8 cellular contexts compared by ENCODE assay signal in the genomic region with DNA sequence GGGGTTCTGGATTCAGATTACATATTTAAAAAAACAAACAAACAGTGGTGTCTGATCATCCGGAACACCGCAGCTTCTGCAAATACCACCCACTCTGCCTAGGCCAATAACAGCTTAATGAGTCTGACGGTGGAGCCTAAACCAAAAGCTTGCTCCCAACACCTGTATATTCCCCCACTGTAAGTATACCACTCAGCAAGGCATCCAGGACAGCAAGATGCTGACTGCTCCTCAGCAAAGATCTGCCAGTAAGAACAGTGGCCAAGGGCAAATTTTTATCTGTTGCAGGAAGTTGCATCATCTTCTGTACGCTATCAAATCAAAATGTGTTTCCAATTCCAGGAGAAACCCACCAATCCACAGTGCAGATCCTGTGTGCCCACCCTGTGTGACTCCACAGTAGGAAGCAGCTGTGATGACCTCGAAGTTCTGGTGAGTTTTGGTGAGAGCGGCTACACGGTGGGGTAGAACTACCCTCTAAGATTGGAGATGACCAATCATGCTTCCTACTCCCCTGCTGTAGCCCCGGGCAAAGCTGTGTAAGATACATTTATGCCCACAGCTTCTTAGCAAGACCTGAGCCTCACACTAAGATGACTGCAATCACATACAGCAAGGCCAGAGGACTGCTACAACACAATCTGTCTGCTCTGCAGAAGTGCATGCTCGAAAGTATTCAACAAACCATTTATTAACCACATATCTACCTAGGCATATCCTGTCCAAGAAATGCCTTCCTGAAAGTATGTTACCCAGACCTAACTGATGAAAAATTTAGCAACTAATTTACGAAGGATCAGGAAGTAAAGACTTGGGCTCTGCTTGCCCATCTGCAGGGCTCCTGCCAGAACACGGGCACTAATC. TPM values are rescaled to one million over a fixed set of nuclear protein-coding genes. Genes with fewer than 3 reads are reported as not detected.
DNase-seq lines count a peak whose midpoint lies in the region; ATAC-seq lines count a peak whose summit lies in the region.

No MANE protein-coding gene starts in this region.

- in situ Hi-C loops in Caki2 (cut with HindIII; ENCODE audit: low pct_unique_long_range_greater_than_20kb, low sequenced_read_pairs): no loop called here

- peak overlapping the region; percentile 48 for H3K4me3 Mint-ChIP-seq in central memory CD8-positive, alpha-beta T cell
- H3K4me3 Mint-ChIP-seq in T-helper 17 cell: no peak overlapping the region

- H3K27me3 Mint-ChIP-seq in central memory CD8-positive, alpha-beta T cell: no peaks in the 10 kb centered on the region
- no peaks in the 10 kb centered on the region for H3K27me3 Mint-ChIP-seq in T-helper 17 cell

- ATAC-seq in GM21619 (IDR thresholded peaks at IDR 0.05; ENCODE audit: unreplicated experiment): peak; percentile 68
- ATAC-seq in central memory CD8-positive, alpha-beta T cell (replicated peaks; ENCODE audit: extremely low read depth, poor library complexity, severe bottlenecking): peak; percentile 17
- ATAC-seq in T-helper 17 cell: no peak

- H3K9me3 Mint-ChIP-seq in central memory CD8-positive, alpha-beta T cell: no peaks in the 10 kb centered on the region

- peak overlapping the region; percentile 76 for H3K27ac Mint-ChIP-seq in central memory CD8-positive, alpha-beta T cell (ENCODE audit: low read depth)
- H3K27ac Mint-ChIP-seq in T-helper 17 cell: no peak overlapping the region

- peaks cover 38% of the 10 kb centered on the region for H3K4me1 Mint-ChIP-seq in central memory CD8-positive, alpha-beta T cell
- peaks cover 13% of the 10 kb centered on the region for H3K4me1 Mint-ChIP-seq in T-helper 17 cell

- DNase-seq in Caki2 (ENCODE audit: low read depth) (peak; percentile 57), NCI-H1092 treated with DMSO at 0.1 percent for 48 hours (lab: John Stamatoyannopoulos, UW) (peak; percentile 92), T-helper 17 cell (no peak), NCI-H2196 (lab: John Stamatoyannopoulos, UW; ENCODE audit: unreplicated experiment) (no peak), amygdala (lab: John Stamatoyannopoulos, UW) (no peak)
- DNase-seq in central memory CD8-positive, alpha-beta T cell (ENCODE audit: low spot score in 2 of 2): no peak
- DNase-seq in activated naive CD4-positive, alpha-beta T cell (lab: John Stamatoyannopoulos, UW): no peak

- H3K9me3 ChIP-seq in T-helper 17 cell (ENCODE audit: control insufficient read depth, low read length, poor library complexity, severe bottlenecking): no peaks in the 10 kb centered on the region

- no peaks in the 10 kb centered on the region for H3K36me3 Mint-ChIP-seq in central memory CD8-positive, alpha-beta T cell (ENCODE audit: insufficient read depth)
- no peaks in the 10 kb centered on the region for H3K36me3 Mint-ChIP-seq in T-helper 17 cell (ENCODE audit: low read depth)

RNA-seq across cellular contexts. Expression of a gene that starts 30.5 kb away (rescaled TPM):
- 10.7 and 12.8 TPM in 2 replicates for total RNA-seq in Caki2 (2014; rRNA removed; shearing (Covaris generic); ENCODE audit: low replicate concordance)
- 1 to 10 TPM; 1.3 to 3.3 TPM for total RNA-seq in T-helper 17 cell

Comparison
In these comparisons a context has a peak if more than half of its experiments do, and no peak if none do; other contexts are left out.
1. DNase-seq: peak in Caki2 (single experiment) and NCI-H1092 treated with DMSO at 0.1 percent for 48 hours (single experiment); none in central memory CD8-positive, alpha-beta T cell (0 of 2), activated naive CD4-positive, alpha-beta T cell (0 of 4), T-helper 17 cell (0 of 3), NCI-H2196 (single experiment) and amygdala (0 of 56).